ENCODE assay signal across 24 cellular contexts in the genomic region with DNA sequence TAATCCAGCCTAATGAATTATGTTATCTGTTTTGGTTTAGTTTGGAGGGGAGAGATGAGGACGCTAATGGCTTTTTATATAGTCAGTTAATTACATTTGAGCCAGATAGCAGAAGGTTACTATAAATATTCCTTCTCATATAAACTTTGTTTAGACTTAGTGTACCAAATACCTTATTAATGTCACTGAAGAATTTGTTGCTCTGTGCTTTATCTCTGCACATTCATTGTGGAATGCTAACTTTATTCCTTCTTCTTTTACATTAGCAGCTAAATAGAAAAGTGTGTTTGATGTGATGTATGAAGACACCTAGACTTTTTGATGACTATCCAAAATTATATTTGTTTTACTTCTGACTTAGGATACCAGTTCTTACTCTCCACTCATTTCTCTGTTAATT.
DNase-seq lines count a peak whose midpoint lies in the region; FAIRE-seq and TF ChIP-seq lines count a peak whose summit lies in the region.
"Had no signal": no experiment of that assay in that cellular context is flagged by ENCODE, and none has a peak within 500 bp of the region (broad histone marks: within the 10 kb centered on the region; RNA-seq: fewer than 3 reads in every experiment).

No MANE protein-coding gene starts in this region.

- CTCF ChIA-PET in BJ (lab: Yijun Ruan, JAX), result no interaction called here

- no peak overlapping the region for H3K9ac ChIP-seq in OCI-LY1 (ENCODE audit: low read length)
- H3K9ac ChIP-seq: GM23248 had no signal

- no peaks in the 10 kb centered on the region for H3K79me2 ChIP-seq in OCI-LY1 (ENCODE audit: insufficient read depth, low read length)
- H3K79me2 ChIP-seq in hepatocyte, result no peaks in the 10 kb centered on the region

- H3K27ac ChIP-seq in OCI-LY1 (ENCODE audit: low read depth, low read length, poor library complexity, severe bottlenecking) (no peak overlapping the region), hepatocyte (peak overlapping the region; percentile 21), brain microvascular endothelial cell (no peak overlapping the region)
- H3K27ac ChIP-seq: 22Rv1, GM23248 had no signal

- H4K20me1 ChIP-seq in OCI-LY1 (ENCODE audit: insufficient read depth, low read length) (no peaks in the 10 kb centered on the region), hepatocyte (ENCODE audit: insufficient read depth, poor library complexity, severe bottlenecking) (no peaks in the 10 kb centered on the region)

- no peak overlapping the region for H3K4me2 ChIP-seq in OCI-LY1 (ENCODE audit: low read length)
- peak overlapping the region; percentile 41 for H3K4me2 ChIP-seq in hepatocyte

- H3F3A ChIP-seq in OCI-LY1 (ENCODE audit: insufficient read depth, low read length), result no peaks in the 10 kb centered on the region

- peak; percentile 76 for DNase-seq in BJ (ENCODE audit: low read depth)
- peak; percentile 8 for DNase-seq in choroid plexus epithelial cell (ENCODE audit: low read depth)
- DNase-seq in hepatocyte (ENCODE audit: low spot score), result no peak
- no peak for DNase-seq in stimulated activated CD4-positive, alpha-beta T cell treated with anti-CD3 and anti-CD28 coated beads, Interleukin-2, amount 100 ng/mL, for 24 hours
- DNase-seq in GM12891 (ENCODE audit: insufficient read length, low spot score), result no peak
- DNase-seq in brain microvascular endothelial cell, result no peak
- DNase-seq in superior temporal gyrus (ENCODE audit: extremely low spot score), result no peak
- DNase-seq: AML-193; BE2C; C1 segment of cervical spinal cord; Calu3; CD4-positive, alpha-beta memory T cell; COR-L47; DMS53; DMS79 treated with DMSO at 0.1 percent for 48 hours; GF-D8; GM23248; H7; HCEC 1CT had no signal

- H2AFZ ChIP-seq in OCI-LY1 (ENCODE audit: low read length), result 0 out of 2 replicates have a peak overlapping the region, but pooled peaks have one; percentile 36
- no peak overlapping the region for H2AFZ ChIP-seq in hepatocyte
- H2AFZ ChIP-seq: GM23248 had no signal

- FAIRE-seq in GM12891 (lab: Jason Lieb, UNC), result no peak
- FAIRE-seq: A204.1, GM12892, H1 had no signal

- H3K4me1 ChIP-seq in OCI-LY1 (ENCODE audit: insufficient read depth, low read length, severe bottlenecking) (peaks cover 6% of the 10 kb centered on the region), hepatocyte (ENCODE audit: insufficient read depth) (peaks cover 11% of the 10 kb centered on the region)
- H3K4me1 ChIP-seq: BE2C had no signal

- H3K9me2 ChIP-seq in OCI-LY1 (ENCODE audit: low read depth, low read length) (no peaks in the 10 kb centered on the region), hepatocyte (replicated peaks; ENCODE audit: insufficient read depth) (no peaks in the 10 kb centered on the region)

- POLR2A ChIA-PET in BJ (lab: Charles Lee), result no interaction called here

- H3K27me3 ChIP-seq in BJ (ENCODE audit: control insufficient read depth, insufficient read depth, low read length) (no peaks in the 10 kb centered on the region), OCI-LY1 (ENCODE audit: insufficient read depth, low read length) (no peaks in the 10 kb centered on the region), hepatocyte (no peaks in the 10 kb centered on the region), brain microvascular endothelial cell (replicated peaks) (no peaks in the 10 kb centered on the region)
- H3K27me3 ChIP-seq: BE2C had no signal

- no peak for TF ChIP-seq POLR2A in GM12891 (IDR thresholded peaks at IDR 0.05; ENCODE audit: low read depth, low read length)

- H3K9me3 ChIP-seq in OCI-LY1 (ENCODE audit: low read length) (no peaks in the 10 kb centered on the region), hepatocyte (ENCODE audit: low read depth) (no peaks in the 10 kb centered on the region)
- H3K9me3 ChIP-seq: BE2C had no signal

- no peak for TF ChIP-seq CTCF in BJ (IDR thresholded peaks at IDR 0.05; ENCODE audit: insufficient read depth, low read depth, low read length)
- no peak for TF ChIP-seq CTCF in OCI-LY1 (IDR thresholded peaks at IDR 0.05; ENCODE audit: low read length)
- TF ChIP-seq CTCF in choroid plexus epithelial cell (conservative IDR thresholded peaks at IDR 0.05; ENCODE audit: low read depth, low read length), result no peak
- TF ChIP-seq CTCF in hepatocyte (IDR thresholded peaks at IDR 0.05; ENCODE audit: poor library complexity), result no peak
- TF ChIP-seq CTCF in brain microvascular endothelial cell (IDR thresholded peaks at IDR 0.05; ENCODE audit: low read depth, low read length, missing control alignments), result no peak

- no peaks in the 10 kb centered on the region for H3K36me3 ChIP-seq in BJ (ENCODE audit: control insufficient read depth, insufficient read depth, low read length)
- H3K36me3 ChIP-seq in OCI-LY1 (ENCODE audit: insufficient read depth, low read length), result no peaks in the 10 kb centered on the region
- H3K36me3 ChIP-seq in hepatocyte (replicated peaks; ENCODE audit: insufficient read depth, low read depth), result no peaks in the 10 kb centered on the region
- H3K36me3 ChIP-seq in brain microvascular endothelial cell (replicated peaks), result no peaks in the 10 kb centered on the region
- H3K36me3 ChIP-seq: BE2C had no signal

- WGBS in hepatocyte (ENCODE audit: low lambda C conversion rate, missing lambda C conversion rate), result 35% methylated on average over 1 of the region's 1 CpG

- in situ Hi-C loops in brain microvascular endothelial cell (cut with HindIII; ENCODE audit: low pct_ligation_motif_present, low sequenced_read_pairs), result no loop called here

- no peak overlapping the region for H3K4me3 ChIP-seq in BJ (ENCODE audit: low read depth, low read length)
- no peak overlapping the region for H3K4me3 ChIP-seq in OCI-LY1 (ENCODE audit: low read depth, low read length, poor library complexity, severe bottlenecking)
- no peak overlapping the region for H3K4me3 ChIP-seq in choroid plexus epithelial cell (ENCODE audit: low read depth, low read length)
- H3K4me3 ChIP-seq in hepatocyte, result no peak overlapping the region
- no peak overlapping the region for H3K4me3 ChIP-seq in brain microvascular endothelial cell (ENCODE audit: low read depth, low read length)
- H3K4me3 ChIP-seq: GM23248 had no signal

TF ChIP-seq in GM12891, 5 proteins besides CTCF, POLR2A, EP300 and RAD21:
- TF ChIP-seq POLR2AphosphoS5 (IDR thresholded peaks at IDR 0.05; ENCODE audit: low read depth, low read length), result no peak
- no peak for TF ChIP-seq PAX5 (IDR thresholded peaks at IDR 0.05; ENCODE audit: insufficient read depth, low read length, severe bottlenecking)
- TF ChIP-seq TAF1 (IDR thresholded peaks at IDR 0.05; ENCODE audit: low read depth, low read length), result no peak
- no peak for TF ChIP-seq POU2F2 (IDR thresholded peaks at IDR 0.05; ENCODE audit: low read depth, low read length)
- no peak for TF ChIP-seq SPI1 (IDR thresholded peaks at IDR 0.05; ENCODE audit: low read depth, low read length)
TF ChIP-seq in GM12891: peak in this region for 0.

Comparison
In these comparisons a context has a peak if more than half of its experiments do, and no peak if none do; other contexts are left out.
1. DNase-seq: peak in BJ (single experiment) and choroid plexus epithelial cell (single experiment); none in hepatocyte (single experiment), stimulated activated CD4-positive, alpha-beta T cell treated with anti-CD3 and anti-CD28 coated beads, Interleukin-2, amount 100 ng/mL, for 24 hours (0 of 2), GM12891 (single experiment), brain microvascular endothelial cell (single experiment) and superior temporal gyrus (single experiment).